Comparison of ENCODE assay signal across 24 cellular contexts in genomic region chr1:177820213-177820612, GRCh38.
"Had no signal": no experiment of that assay in that cellular context is flagged by ENCODE, and none has a peak within 500 bp of the region (broad histone marks: within the 10 kb centered on the region; RNA-seq: fewer than 3 reads in every experiment).

No MANE protein-coding gene starts in this region.

- DNase-seq: activated B cell treated with CpG ODN at 0.5 μM for 24 hours; activated CD4-positive, alpha-beta T cell treated with anti-CD3 and anti-CD28 coated beads for 1 hour; activated CD4-positive, alpha-beta T cell treated with anti-CD3 and anti-CD28 coated beads, Interleukin-2, amount 10 ng/mL, durations not matched to agents 24 days and 14 days; activated CD4-positive, alpha-beta T cell treated with anti-CD3 and anti-CD28 coated beads, Interleukin-2, amount 50 U/mL, for 48 hours; activated gamma-delta T cell; activated naive CD4-positive, alpha-beta T cell treated with anti-CD3 and anti-CD28 coated beads for 36 hours; activated T-cell treated with anti-CD3 and anti-CD28 coated beads for 4 hours; activated T-cell treated with anti-CD3 and anti-CD28 coated beads, Interleukin-2, amount 50 U/mL, for 48 hours; NCI-H1092; NCI-H1417; NCI-H1694; NCI-H2029 treated with DMSO at 0.1 percent for 48 hours; NCI-H2171; NCI-H2227 treated with DMSO at 0.1 percent for 48 hours; NCI-H446 treated with DMSO at 0.1 percent for 48 hours; NCI-H526 treated with DMSO at 0.1 percent for 48 hours; SIG-M5; T-helper 17 cell; T-helper 9 cell had no signal

- H3K36me3 Mint-ChIP-seq: activated naive CD8-positive, alpha-beta T cell; brain had no signal

- H3K27me3 Mint-ChIP-seq: activated CD4-positive, alpha-beta T cell treated with anti-CD3 and anti-CD28 coated beads, Interleukin-2, amount 10 ng/mL, durations not matched to agents 24 days and 14 days; activated naive CD8-positive, alpha-beta T cell; activated T-helper 17 cell treated with anti-CD3 and anti-CD28 coated beads, Interleukin-2, amount 50 U/mL, for 72 hours; brain; central memory CD8-positive, alpha-beta T cell; T-helper 17 cell had no signal

- H3K27ac ChIP-seq: KMS-11 had no signal

- H3K4me1 Mint-ChIP-seq: activated B cell treated with CpG ODN at 0.5 μM for 24 hours; activated CD4-positive, alpha-beta T cell treated with anti-CD3 and anti-CD28 coated beads, Interleukin-2, amount 10 ng/mL, durations not matched to agents 24 days and 14 days; activated T-helper 17 cell treated with anti-CD3 and anti-CD28 coated beads, Interleukin-2, amount 50 U/mL, for 72 hours; central memory CD8-positive, alpha-beta T cell; T-helper 17 cell had no signal

- H3K4me3 Mint-ChIP-seq: activated B cell treated with CpG ODN at 0.5 μM for 24 hours; activated CD4-positive, alpha-beta T cell treated with anti-CD3 and anti-CD28 coated beads, Interleukin-2, amount 10 ng/mL, durations not matched to agents 24 days and 14 days; activated naive CD4-positive, alpha-beta T cell treated with anti-CD3 and anti-CD28 coated beads for 36 hours; activated naive CD8-positive, alpha-beta T cell; activated T-helper 17 cell treated with anti-CD3 and anti-CD28 coated beads, Interleukin-2, amount 50 U/mL, for 72 hours; brain; central memory CD8-positive, alpha-beta T cell; T-helper 17 cell had no signal

- H3K27ac Mint-ChIP-seq: activated B cell treated with CpG ODN at 0.5 μM for 24 hours; activated CD4-positive, alpha-beta T cell treated with anti-CD3 and anti-CD28 coated beads, Interleukin-2, amount 10 ng/mL, durations not matched to agents 24 days and 14 days; activated naive CD4-positive, alpha-beta T cell treated with anti-CD3 and anti-CD28 coated beads for 36 hours; activated naive CD8-positive, alpha-beta T cell; activated T-helper 17 cell treated with anti-CD3 and anti-CD28 coated beads, Interleukin-2, amount 50 U/mL, for 72 hours; T-helper 17 cell had no signal

- H3K9me3 Mint-ChIP-seq: activated CD4-positive, alpha-beta T cell treated with anti-CD3 and anti-CD28 coated beads, Interleukin-2, amount 10 ng/mL, durations not matched to agents 24 days and 14 days had no signal
